In the genomic region with DNA sequence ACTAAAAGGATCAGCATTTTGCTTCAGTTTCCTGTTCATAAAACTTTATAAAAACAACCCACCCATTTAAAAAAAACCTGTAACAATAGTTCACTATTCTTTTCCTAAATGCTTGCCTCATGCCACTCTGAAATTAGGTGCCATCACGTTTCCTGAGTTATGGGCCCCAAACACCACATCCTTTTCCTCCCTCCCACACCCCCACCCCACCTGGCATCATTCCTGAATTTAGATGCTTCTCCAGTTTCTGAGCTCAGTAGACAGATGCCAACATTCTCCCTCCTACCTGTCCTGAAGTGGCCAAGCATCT, we compare ENCODE assay signal across 19 cellular contexts. TPM values are rescaled to one million over a fixed set of nuclear protein-coding genes. Genes with fewer than 3 reads are reported as not detected.
A peak's percentile ranks its signal among the peaks of the same experiment; 100 is the strongest.
DNase-seq lines count a peak whose midpoint lies in the region; ATAC-seq and TF ChIP-seq lines count a peak whose summit lies in the region.
"Had no signal": no experiment of that assay in that cellular context is flagged by ENCODE, and none has a peak within 500 bp of the region (broad histone marks: within the 10 kb centered on the region; RNA-seq: fewer than 3 reads in every experiment).

No MANE protein-coding gene starts in this region.

- H3K27me3 ChIP-seq in left ventricle myocardium inferior (ENCODE audit: low read depth): no peaks in the 10 kb centered on the region
- H3K27me3 ChIP-seq in PC-3 (ENCODE audit: low read length): no peaks in the 10 kb centered on the region
- H3K27me3 ChIP-seq: upper lobe of right lung had no signal

- H3K9me3 ChIP-seq in left ventricle myocardium inferior (replicated peaks) (no peaks in the 10 kb centered on the region), PC-3 (ENCODE audit: low read length) (no peaks in the 10 kb centered on the region)
- H3K9me3 ChIP-seq: mucosa of descending colon, prostate gland, upper lobe of right lung had no signal

- H3K9ac ChIP-seq in PC-3 (ENCODE audit: low read length): 0 out of 2 replicates have a peak overlapping the region, but pooled peaks have one; percentile 24

- H3K36me3 ChIP-seq in left ventricle myocardium inferior (no peaks in the 10 kb centered on the region), PC-3 (ENCODE audit: low read depth, low read length) (no peaks in the 10 kb centered on the region)
- H3K36me3 ChIP-seq: prostate gland, upper lobe of right lung had no signal

- CTCF ChIA-PET in PC-3 (lab: Charles Lee): interaction anchor here (0.6 to 0.7 kb wide), 4 partner anchors 14 to 366 kb away, joined by 4 to 15 read pairs (median 12); no protein-coding TSS in a partner anchor

- no peaks in the 10 kb centered on the region for H3K36me3 Mint-ChIP-seq in central memory CD8-positive, alpha-beta T cell (ENCODE audit: insufficient read depth)
- no peaks in the 10 kb centered on the region for H3K36me3 Mint-ChIP-seq in type B pancreatic cell

- H3K9me2 ChIP-seq in PC-3 (replicated peaks; ENCODE audit: low read length): no peaks in the 10 kb centered on the region

- POLR2A ChIA-PET in PC-3 (lab: Charles Lee; ENCODE audit: unreplicated experiment): interaction anchor here (1.4 kb wide), 1 partner anchor 12 kb away, joined by 24 read pairs; a partner anchor contains a TSS

- no TSS peak for BruUV-seq in PC-3 (replicated peaks; lab: Mats Ljungman, UMichigan)

- intact Hi-C loops in left ventricle myocardium inferior (cut with micrococcal nuclease): no loop called here
- intact Hi-C loops in Right ventricle myocardium inferior (cut with DNase I): no loop called here
- intact Hi-C loops in PC-3 (cut with micrococcal nuclease): loop anchor here (1.0 to 5.0 kb wide), 5 partner anchors 11 to 109 kb away; no protein-coding TSS in a partner anchor
- intact Hi-C loops in Right ventricle myocardium superior (cut with DNase I): no loop called here

- H3K27ac ChIP-seq in left ventricle myocardium inferior (replicated peaks): peak overlapping the region; percentile 44
- peak overlapping the region; percentile 75 for H3K27ac ChIP-seq in PC-3 (ENCODE audit: low read length)
- H3K27ac ChIP-seq: upper lobe of right lung had no signal

- DNase-seq in left ventricle myocardium inferior: no peak
- DNase-seq in Right ventricle myocardium inferior (ENCODE audit: missing footprints): no peak
- peak; percentile 62 for DNase-seq in PC-3
- DNase-seq in central memory CD8-positive, alpha-beta T cell (ENCODE audit: low spot score in 2 of 2): no peak
- DNase-seq in type B pancreatic cell (ENCODE audit: extremely low spot score, unreplicated experiment): no peak
- no peak for DNase-seq in SW480 (ENCODE audit: low spot score)
- no peak for DNase-seq in Right ventricle myocardium superior
- no peak for DNase-seq in GM10266 (ENCODE audit: extremely low spot score)
- DNase-seq: EL, erythroblast, glutamatergic neuron, kidney, mucosa of descending colon, NCI-H1092, T-helper 9 cell, upper lobe of right lung had no signal

- H3K4me1 Mint-ChIP-seq in central memory CD8-positive, alpha-beta T cell: peaks cover 70% of the 10 kb centered on the region
- H3K4me1 Mint-ChIP-seq in type B pancreatic cell (ENCODE audit: unreplicated experiment): peaks cover 52% of the 10 kb centered on the region

- H4K20me1 ChIP-seq in PC-3 (ENCODE audit: low read length): no peaks in the 10 kb centered on the region

- H3K79me2 ChIP-seq in PC-3 (ENCODE audit: low read length): no peaks in the 10 kb centered on the region

- H3K4me2 ChIP-seq in PC-3 (ENCODE audit: low read length): peak overlapping the region; percentile 74

- H3K4me3 Mint-ChIP-seq in central memory CD8-positive, alpha-beta T cell: no peak overlapping the region
- H3K4me3 Mint-ChIP-seq in type B pancreatic cell: no peak overlapping the region
- H3K4me3 Mint-ChIP-seq: B cell had no signal

- ATAC-seq in Right ventricle myocardium inferior: no peak
- ATAC-seq in PC-3: peak; percentile 64
- no peak for ATAC-seq in central memory CD8-positive, alpha-beta T cell (replicated peaks; ENCODE audit: extremely low read depth, poor library complexity, severe bottlenecking)
- no peak for ATAC-seq in Right ventricle myocardium superior (ENCODE audit: poor library complexity)
- ATAC-seq: mucosa of descending colon, Panc1, upper lobe of right lung had no signal

- no peak for TF ChIP-seq CTCF in left ventricle myocardium inferior (IDR thresholded peaks at IDR 0.05; ENCODE audit: borderline replicate concordance)
- no peak for TF ChIP-seq CTCF in PC-3 (conservative IDR thresholded peaks at IDR 0.05; ENCODE audit: low read depth, low read length)
- no peak for TF ChIP-seq CTCF in type B pancreatic cell (conservative IDR thresholded peaks at IDR 0.05)
- TF ChIP-seq CTCF in GM10266 (IDR thresholded peaks at IDR 0.05; ENCODE audit: control insufficient read depth, insufficient read depth, low read depth, missing control alignments): no peak

- H3K4me3 ChIP-seq in left ventricle myocardium inferior: no peak overlapping the region
- peak overlapping the region; percentile 21; the same call in 1 of the 2 replicates for H3K4me3 ChIP-seq in PC-3 (ENCODE audit: low read length)
- H3K4me3 ChIP-seq: mucosa of descending colon, prostate gland, upper lobe of right lung had no signal

- H2AFZ ChIP-seq in PC-3 (ENCODE audit: low read length): no peak overlapping the region

- peaks cover 21% of the 10 kb centered on the region for H3K4me1 ChIP-seq in left ventricle myocardium inferior
- peaks cover 46% of the 10 kb centered on the region for H3K4me1 ChIP-seq in PC-3 (ENCODE audit: insufficient read depth, low read length)

- no peaks in the 10 kb centered on the region for H3K27me3 Mint-ChIP-seq in central memory CD8-positive, alpha-beta T cell
- H3K27me3 Mint-ChIP-seq in type B pancreatic cell: no peaks in the 10 kb centered on the region
- H3K27me3 Mint-ChIP-seq: B cell had no signal

- H3K9me3 Mint-ChIP-seq in central memory CD8-positive, alpha-beta T cell: no peaks in the 10 kb centered on the region
- H3K9me3 Mint-ChIP-seq in type B pancreatic cell: no peaks in the 10 kb centered on the region

- no peaks in the 10 kb centered on the region for H3F3A ChIP-seq in PC-3 (ENCODE audit: low read length, unreplicated experiment)

- H3K27ac Mint-ChIP-seq in central memory CD8-positive, alpha-beta T cell (ENCODE audit: low read depth): peak overlapping the region; percentile 80
- peak overlapping the region; percentile 96 for H3K27ac Mint-ChIP-seq in type B pancreatic cell
- H3K27ac Mint-ChIP-seq: B cell had no signal

RNA-seq across cellular contexts. Expression of a gene that starts 11.9 kb away (rescaled TPM):
- total RNA-seq in left ventricle myocardium inferior (16.5 TPM), Right ventricle myocardium inferior (19.0 TPM), PC-3 (2014; rRNA removed) (8.7 and 12.6 TPM in 2 replicates), type B pancreatic cell (ENCODE audit: low replicate concordance) (20.9 and 32.6 TPM in 2 replicates), Right ventricle myocardium superior (15.0 TPM)
